ENCODE assay signal across 14 cellular contexts in genomic region chr2:120134263-120134662, GRCh38.
DNase-seq lines count a peak whose midpoint lies in the region; ATAC-seq and TF ChIP-seq lines count a peak whose summit lies in the region.
"Had no signal": no experiment of that assay in that cellular context is flagged by ENCODE, and none has a peak within 500 bp of the region (broad histone marks: within the 10 kb centered on the region; RNA-seq: fewer than 3 reads in every experiment).

No MANE protein-coding gene starts in this region.

- CTCF ChIA-PET in AG04450 (lab: Charles Lee), result interaction anchor here (1.1 to 1.5 kb wide), 2 partner anchors 41 to 179 kb away, joined by 4 read pairs; no protein-coding TSS in a partner anchor

- POLR2A ChIA-PET in AG04450 (lab: Yijun Ruan, JAX), result interaction anchor here (0.6 to 0.8 kb wide), 2 partner anchors 29 to 373 kb away, joined by 3 to 5 read pairs; no protein-coding TSS in a partner anchor

- ATAC-seq in HG03439 (IDR thresholded peaks at IDR 0.05; ENCODE audit: unreplicated experiment) (no peak), GM19467 (IDR thresholded peaks at IDR 0.05; ENCODE audit: unreplicated experiment) (no peak)
- ATAC-seq: Right ventricle myocardium inferior; stimulated activated naive CD8-positive, alpha-beta T cell treated with anti-CD3 and anti-CD28 coated beads, Interleukin-15, Interleukin-2, amounts not matched to agents 100 U/mL and 50 U/mL, for 24 hours had no signal

- no peaks in the 10 kb centered on the region for H3K27me3 ChIP-seq in AG04450 (ENCODE audit: control insufficient read depth, insufficient read depth, low read length)
- H3K27me3 ChIP-seq: esophagus muscularis mucosa had no signal

- no peaks in the 10 kb centered on the region for H3K9me3 ChIP-seq in AG04450 (ENCODE audit: control insufficient read depth, insufficient read depth, low read length)
- H3K9me3 ChIP-seq: esophagus muscularis mucosa had no signal

- no peak for TF ChIP-seq CTCF in AG04450 (IDR thresholded peaks at IDR 0.05; ENCODE audit: low read depth, low read length)
- TF ChIP-seq CTCF in astrocyte of the spinal cord (IDR thresholded peaks at IDR 0.05; ENCODE audit: low read depth, low read length), result no peak
- TF ChIP-seq CTCF in GM20000 (IDR thresholded peaks at IDR 0.05; ENCODE audit: extremely low read depth, missing control alignments), result no peak

- H3K27ac ChIP-seq in AG04450 (ENCODE audit: low read depth, low read length), result peak overlapping the region; percentile 40
- H3K27ac ChIP-seq: esophagus muscularis mucosa had no signal

- H3K4me3 ChIP-seq in AG04450 (ENCODE audit: low read depth, low read length) (no peak overlapping the region), astrocyte of the spinal cord (ENCODE audit: low read depth, low read length) (no peak overlapping the region)
- H3K4me3 ChIP-seq: esophagus muscularis mucosa had no signal

- DNase-seq in AG04450 (ENCODE audit: low read depth, low spot score), result peak; percentile 88
- DNase-seq in HS-5 (ENCODE audit: low read depth), result peak; percentile 83
- DNase-seq in astrocyte of the spinal cord (ENCODE audit: low read depth, low spot score), result peak; percentile 98
- peak; percentile 55 for DNase-seq in iPS-NIHi7 (ENCODE audit: extremely low spot score)
- no peak for DNase-seq in DMS 273 treated with DMSO at 0.1 percent for 48 hours (lab: John Stamatoyannopoulos, UW)
- DNase-seq in GM20000 (ENCODE audit: low spot score), result no peak
- DNase-seq: activated naive CD4-positive, alpha-beta T cell treated with anti-CD3 and anti-CD28 coated beads, Interleukin-2, amount 50 U/mL, for 16 hours; NCI-H1436; stimulated activated CD4-positive, alpha-beta T cell treated with anti-CD3 and anti-CD28 coated beads, Interleukin-15, amount 100 ng/mL, for 24 hours; stimulated activated naive CD8-positive, alpha-beta T cell treated with anti-CD3 and anti-CD28 coated beads, Interleukin-15, Interleukin-2, amounts not matched to agents 100 U/mL and 50 U/mL, for 24 hours had no signal

- in situ Hi-C loops in astrocyte of the spinal cord (cut with HindIII; ENCODE audit: low sequenced_read_pairs), result no loop called here

Comparison
In these comparisons a context has a peak if more than half of its experiments do, and no peak if none do; other contexts are left out.
1. DNase-seq: peak in AG04450 (single experiment), HS-5 (single experiment), astrocyte of the spinal cord (single experiment) and iPS-NIHi7 (single experiment); none in DMS 273 treated with DMSO at 0.1 percent for 48 hours (single experiment) and GM20000 (single experiment).